ENCODE assay signal across 8 cellular contexts in the genomic region with DNA sequence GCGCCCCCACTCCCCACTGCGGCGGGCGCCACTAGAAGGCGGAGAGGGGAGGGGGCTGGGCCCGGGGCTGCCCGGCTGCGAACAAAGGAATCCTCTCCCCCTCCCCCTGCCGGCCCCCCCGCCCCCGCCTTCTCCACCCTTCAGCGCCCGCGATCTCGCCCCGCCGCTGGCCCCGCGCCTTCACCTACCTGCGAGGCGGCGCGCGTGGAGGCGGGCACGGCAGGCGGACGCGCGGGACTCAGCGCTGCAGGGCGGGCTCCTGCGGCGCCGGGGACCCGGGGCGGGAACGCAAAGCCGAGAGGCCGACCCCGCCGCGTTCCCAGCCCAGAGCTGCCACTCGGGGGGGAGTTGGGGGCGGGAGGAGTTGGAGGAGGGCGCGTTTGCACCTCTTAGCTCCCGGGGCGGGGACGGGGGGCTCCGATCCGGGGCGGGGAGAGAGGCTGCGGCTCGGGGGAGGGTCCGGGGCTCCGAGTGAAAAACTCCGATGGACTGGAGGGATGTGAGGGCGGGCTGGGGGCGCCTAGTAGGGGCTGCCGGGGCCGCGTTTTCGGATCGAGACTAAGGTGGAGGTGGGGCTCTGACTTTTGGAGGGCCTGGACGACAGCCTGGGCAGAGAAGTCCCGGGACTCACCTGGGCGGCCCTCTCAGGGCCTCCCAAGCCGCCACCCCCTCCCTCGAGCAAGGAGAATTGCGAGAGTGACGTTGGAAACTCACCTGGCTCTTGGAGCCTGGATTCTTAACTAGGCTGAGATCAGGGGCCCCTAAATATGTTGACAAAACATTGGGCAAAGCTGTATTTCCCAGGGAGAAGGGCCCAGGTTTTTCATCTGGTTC. TPM values are rescaled to one million over a fixed set of nuclear protein-coding genes. Genes with fewer than 3 reads are reported as not detected.
DNase-seq lines count a peak whose midpoint lies in the region; ATAC-seq and TF ChIP-seq lines count a peak whose summit lies in the region.

Gene FBN3, minus strand, starts transcription at position 332 of the 834 bp plus-strand sequence. CDS start 2,112 bp downstream, outside the sequence.

- H3K36me3 Mint-ChIP-seq in natural killer cell = no peaks in the 10 kb centered on the region

- peaks cover 0 to 34% (median 5%) of the 10 kb centered on the region in 11 experiments; a peak in 9 of 22 replicates for H4K20me1 ChIP-seq in BLaER1 treated with 17β-estradiol and CSF1 and Interleukin-3, amounts not matched to agents 10 nM and 100 nM
- no peaks in the 10 kb centered on the region for H4K20me1 ChIP-seq in mammary epithelial cell (ENCODE audit: insufficient read depth, low read length)

- H3K27ac Mint-ChIP-seq in natural killer cell = no peak within 1 kb of the TSS

- peak within 1 kb of the TSS; percentile 60 to 78 (median 71) for H3K4me2 ChIP-seq in BLaER1 treated with 17β-estradiol and CSF1 and Interleukin-3, amounts not matched to agents 10 nM and 100 nM
- H3K4me2 ChIP-seq in mammary epithelial cell (ENCODE audit: insufficient read depth, low read depth, low read length) = peak within 1 kb of the TSS; percentile 75

- H3K4me3 Mint-ChIP-seq in natural killer cell = peak within 1 kb of the TSS; percentile 74

- H3K27me3 Mint-ChIP-seq in natural killer cell (ENCODE audit: low read depth in 2 of 2) = peaks cover 39 to 44% of the 10 kb centered on the region in 2 donors

- no peaks in the 10 kb centered on the region for H3K79me2 ChIP-seq in mammary epithelial cell (ENCODE audit: insufficient read depth, low read length)

- BruUV-seq in mammary epithelial cell (replicated peaks; lab: Mats Ljungman, UMichigan) = no TSS peak

- CTCF ChIA-PET in mammary epithelial cell (lab: Charles Lee; ENCODE audit: low non-redundant PET) = no interaction called here

- H3K27me3 ChIP-seq in BLaER1 treated with 17β-estradiol and CSF1 and Interleukin-3, amounts not matched to agents 10 nM and 100 nM = peaks cover 60 to 82% (median 76%) of the 10 kb centered on the region in 11 experiments
- H3K27me3 ChIP-seq in mammary epithelial cell (ENCODE audit: insufficient read depth, low read length) = peaks cover 14% of the 10 kb centered on the region

- no peaks in the 10 kb centered on the region for H3K9me3 ChIP-seq in BLaER1 treated with 17β-estradiol and CSF1 and Interleukin-3, amounts not matched to agents 10 nM and 100 nM (replicated peaks in 1 of 11)
- no peaks in the 10 kb centered on the region for H3K9me3 ChIP-seq in mammary epithelial cell (replicated peaks; ENCODE audit: insufficient read depth, low read length)

- H3K9ac ChIP-seq in BLaER1 treated with 17β-estradiol and CSF1 and Interleukin-3, amounts not matched to agents 10 nM and 100 nM = peak within 1 kb of the TSS in 2 of 11 experiments; percentile 35 to 44; a peak in 1 of 22 replicates
- H3K9ac ChIP-seq in mammary epithelial cell (ENCODE audit: insufficient read depth, low read length) = no peak within 1 kb of the TSS

- DNase-seq in GM20000 (ENCODE audit: low spot score) (peak; percentile 37), mammary epithelial cell (no peak), natural killer cell (no peak), 8988T (no peak), SKM-1 treated with dmso at 0.1 percent for 144 hours (lab: John Stamatoyannopoulos, UW; ENCODE audit: unreplicated experiment) (no peak)

- WGBS in mammary epithelial cell (ENCODE audit: low coverage, missing lambda C conversion rate) = no CpG with 5 or more reads among the region's 72 CpGs

- no peaks in the 10 kb centered on the region for H3K9me3 Mint-ChIP-seq in natural killer cell

- TF ChIP-seq CTCF in GM20000 (IDR thresholded peaks at IDR 0.05; ENCODE audit: extremely low read depth, missing control alignments) (no peak), mammary epithelial cell (conservative IDR thresholded peaks at IDR 0.05 in 1 of 2, IDR thresholded peaks at IDR 0.05 in 1 of 2; ENCODE audit: extremely low read depth in 1 of 2, insufficient read depth in 1 of 2, low read depth in 1 of 2, low read length in 2 of 2) (no peak), natural killer cell (IDR thresholded peaks at IDR 0.05) (no peak)

- peaks cover 5 to 14% of the 10 kb centered on the region in 2 donors for H3K4me1 Mint-ChIP-seq in natural killer cell

- H3K4me3 ChIP-seq in BLaER1 treated with 17β-estradiol and CSF1 and Interleukin-3, amounts not matched to agents 10 nM and 100 nM = peak within 1 kb of the TSS in 8 of 10 experiments; percentile 32 to 61 (median 47); a peak in 14 of 20 replicates
- H3K4me3 ChIP-seq in mammary epithelial cell (replicated peaks in 1 of 3; ENCODE audit: insufficient read depth in 1 of 3, low read depth in 2 of 3, low read length in 3 of 3) = peak within 1 kb of the TSS; percentile 20 to 26 (median 20)

- H2AFZ ChIP-seq in mammary epithelial cell (ENCODE audit: low read depth, low read length) = peak within 1 kb of the TSS; percentile 56

- intact Hi-C loops in mammary epithelial cell (cut with micrococcal nuclease) (loop anchor here (10.0 kb wide), 1 partner anchor 105 kb away; no protein-coding TSS in a partner anchor), natural killer cell (cut with micrococcal nuclease) (no loop called here)

- H3K27ac ChIP-seq in BLaER1 treated with 17β-estradiol and CSF1 and Interleukin-3, amounts not matched to agents 10 nM and 100 nM = no peak within 1 kb of the TSS
- no peak within 1 kb of the TSS for H3K27ac ChIP-seq in mammary epithelial cell (ENCODE audit: insufficient read depth, low read depth, low read length)

- in situ Hi-C loops in mammary epithelial cell (cut with MboI; ENCODE audit: low sequenced_read_pairs in 2 of 2) = no loop called here

- dilution Hi-C loops in mammary epithelial cell (cut with HindIII; ENCODE audit: low sequenced_read_pairs) = loop anchor here (5.0 kb wide), 2 partner anchors 57 to 87 kb away; no protein-coding TSS in a partner anchor

- ATAC-seq in natural killer cell = peak in 2 of 3 donors; percentile 31 to 60
- no peak for ATAC-seq in HG03039 (IDR thresholded peaks at IDR 0.05; ENCODE audit: unreplicated experiment)
- ATAC-seq in GM18909 (IDR thresholded peaks at IDR 0.05; ENCODE audit: poor library complexity, unreplicated experiment) = no peak

- peaks cover 3 to 13% (median 7%) of the 10 kb centered on the region in 10 experiments for H3K4me1 ChIP-seq in BLaER1 treated with 17β-estradiol and CSF1 and Interleukin-3, amounts not matched to agents 10 nM and 100 nM
- peaks cover under 1% of the 10 kb centered on the region for H3K4me1 ChIP-seq in mammary epithelial cell (ENCODE audit: insufficient read depth, low read length)

- no peaks in the 10 kb centered on the region for H3K36me3 ChIP-seq in BLaER1 treated with 17β-estradiol and CSF1 and Interleukin-3, amounts not matched to agents 10 nM and 100 nM
- H3K36me3 ChIP-seq in mammary epithelial cell (ENCODE audit: insufficient read depth, low read length) = no peaks in the 10 kb centered on the region

RNA-seq across cellular contexts. Expression of gene FBN3, which starts in this region (rescaled TPM):
- total RNA-seq in mammary epithelial cell (under 1 TPM in 1 of 2 donors, not detected in 1; under 0.01 TPM), natural killer cell (under 1 TPM in 1 of 3 donors, not detected in 2; 0.25 TPM)
- not detected for polyA plus RNA-seq in mammary epithelial cell
- not detected for polyA minus RNA-seq in mammary epithelial cell

Comparison
In these comparisons a context has a peak if more than half of its experiments do, and no peak if none do; other contexts are left out.
1. Peak in ATAC-seq in natural killer cell; RNA of the gene not detected or under 1 TPM.